Comparison of ENCODE assay signal across 10 cellular contexts in genomic region chr15:60844431-60845174, GRCh38.
DNase-seq lines count a peak whose midpoint lies in the region; ATAC-seq and TF ChIP-seq lines count a peak whose summit lies in the region.
"Had no signal": no experiment of that assay in that cellular context is flagged by ENCODE, and none has a peak within 500 bp of the region (broad histone marks: within the 10 kb centered on the region; RNA-seq: fewer than 3 reads in every experiment).

No MANE protein-coding gene starts in this region.

- no peak for ATAC-seq in HG03432 (IDR thresholded peaks at IDR 0.05; ENCODE audit: unreplicated experiment)
- ATAC-seq: left colon had no signal

- TF ChIP-seq CTCF in nephron progenitor cell (IDR thresholded peaks at IDR 0.05) = no peak

- no peaks in the 10 kb centered on the region for H3K36me3 ChIP-seq in effector memory CD4-positive, alpha-beta T cell (ENCODE audit: control insufficient read depth, insufficient read depth, low read length)

- H3K4me3 Mint-ChIP-seq in nephron progenitor cell = no peak overlapping the region

- H3K27ac ChIP-seq in effector memory CD4-positive, alpha-beta T cell (ENCODE audit: insufficient read depth, low read length, poor library complexity, severe bottlenecking) = peak overlapping the region; percentile 53

- no peak overlapping the region for H3K27ac Mint-ChIP-seq in nephron progenitor cell

- H3K27me3 Mint-ChIP-seq in nephron progenitor cell (ENCODE audit: low read depth, poor library complexity) = peaks cover 3% of the 10 kb centered on the region

- H3K9me3 ChIP-seq in effector memory CD4-positive, alpha-beta T cell (ENCODE audit: control insufficient read depth, low read length) = no peaks in the 10 kb centered on the region

- H3K9me3 Mint-ChIP-seq in nephron progenitor cell = peaks cover 16% of the 10 kb centered on the region

- peaks cover 34% of the 10 kb centered on the region for H3K4me1 Mint-ChIP-seq in nephron progenitor cell

- peaks cover 20% of the 10 kb centered on the region for H3K36me3 Mint-ChIP-seq in nephron progenitor cell (ENCODE audit: low read depth)

- peaks cover 55% of the 10 kb centered on the region for H3K4me1 ChIP-seq in effector memory CD4-positive, alpha-beta T cell (ENCODE audit: control insufficient read depth, insufficient read depth, low read length, poor library complexity, severe bottlenecking)

- no peaks in the 10 kb centered on the region for H3K27me3 ChIP-seq in effector memory CD4-positive, alpha-beta T cell (replicated peaks; ENCODE audit: control insufficient read depth, insufficient read depth, low read length, poor library complexity, severe bottlenecking)

- no peak overlapping the region for H3K4me3 ChIP-seq in effector memory CD4-positive, alpha-beta T cell (ENCODE audit: insufficient read depth, low read depth, low read length, poor library complexity, severe bottlenecking)

- peak in 3 of 4 experiments; percentile 7 to 38 (median 32) for DNase-seq in activated CD4-positive, CD25-positive, alpha-beta regulatory T cell (lab: John Stamatoyannopoulos, UW)
- DNase-seq in activated T-cell treated with anti-CD3 and anti-CD28 coated beads for 48 hours (ENCODE audit: low read depth) (peak; percentile 39), superior temporal gyrus (ENCODE audit: extremely low spot score) (no peak), nephron progenitor cell (no peak), NCI-H1105 (lab: John Stamatoyannopoulos, UW) (no peak)
- DNase-seq in effector memory CD4-positive, alpha-beta T cell = peak; percentile 63 to 68 (median 65)
- peak; percentile 53 for DNase-seq in stimulated activated naive CD4-positive, alpha-beta T cell treated with Interleukin-2 at 50 U/mL for 16 hours (lab: John Stamatoyannopoulos, UW)
- DNase-seq: left colon, NCI-H2227 treated with DMSO at 0.1 percent for 48 hours had no signal

Comparison
In these comparisons a context has a peak if more than half of its experiments do, and no peak if none do; other contexts are left out.
1. DNase-seq: peak in activated CD4-positive, CD25-positive, alpha-beta regulatory T cell (3 of 4), activated T-cell treated with anti-CD3 and anti-CD28 coated beads for 48 hours (single experiment), effector memory CD4-positive, alpha-beta T cell (3 of 3) and stimulated activated naive CD4-positive, alpha-beta T cell treated with Interleukin-2 at 50 U/mL for 16 hours (single experiment); none in superior temporal gyrus (single experiment), nephron progenitor cell (single experiment) and NCI-H1105 (single experiment).